16 cellular contexts compared by ENCODE assay signal in the genomic region with DNA sequence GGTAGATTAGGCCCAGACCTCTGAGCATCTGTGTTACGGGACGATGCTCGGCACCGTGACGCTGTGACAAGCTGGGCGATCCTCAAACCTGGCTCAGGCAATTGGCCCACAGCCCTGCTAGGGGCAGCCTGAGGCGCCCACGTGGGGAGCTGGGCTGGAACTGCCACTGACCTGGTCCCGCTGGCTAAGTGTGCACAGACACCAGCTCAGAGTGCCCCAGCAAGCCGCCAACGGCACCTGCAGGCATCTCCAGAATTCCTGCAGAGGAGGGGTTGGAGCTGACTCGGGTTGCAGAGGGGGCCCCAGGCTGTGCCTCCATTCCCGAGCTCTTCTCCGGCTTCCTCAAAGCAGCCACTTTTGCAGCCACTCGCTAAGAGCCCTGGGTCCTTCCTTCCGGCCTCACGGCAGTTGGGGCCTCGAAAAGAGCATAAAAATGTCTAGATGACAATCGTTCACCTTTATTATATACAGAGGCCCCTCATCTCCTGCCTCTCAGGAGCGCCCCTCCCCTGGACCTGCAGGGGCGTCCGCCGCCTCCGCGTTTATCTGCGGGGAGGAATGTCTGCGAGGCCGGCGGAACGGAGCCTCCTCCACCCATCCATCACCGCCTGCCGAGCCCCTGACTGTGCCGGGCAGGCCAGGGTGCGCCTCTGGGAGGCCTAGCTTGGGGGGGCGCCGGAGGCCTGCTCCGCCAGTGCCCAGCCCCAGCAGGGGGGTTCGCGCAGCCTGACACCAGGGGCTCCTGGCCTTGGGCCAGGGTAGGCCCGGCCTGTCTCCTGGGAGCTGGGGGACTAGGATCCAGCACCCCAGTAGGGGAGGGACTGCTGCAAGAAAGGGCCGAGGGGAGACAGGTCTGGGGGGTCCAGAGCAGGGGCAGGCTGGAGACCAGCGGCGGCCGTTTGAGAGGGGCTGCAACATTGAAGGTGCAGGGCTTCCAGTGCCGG.
DNase-seq lines count a peak whose midpoint lies in the region; TF ChIP-seq lines count a peak whose summit lies in the region.
"Had no signal": no experiment of that assay in that cellular context is flagged by ENCODE, and none has a peak within 500 bp of the region (broad histone marks: within the 10 kb centered on the region; RNA-seq: fewer than 3 reads in every experiment).

No MANE protein-coding gene starts in this region.

- no peaks in the 10 kb centered on the region for H3K4me1 ChIP-seq in Peyer's patch
- no peaks in the 10 kb centered on the region for H3K4me1 ChIP-seq in spleen
- H3K4me1 ChIP-seq: BLaER1 treated with 17β-estradiol and CSF1 and Interleukin-3, amounts not matched to agents 10 nM and 100 nM had no signal

- no peaks in the 10 kb centered on the region for H3K9me3 ChIP-seq in Peyer's patch
- peaks cover 0 to 14% (median 0%) of the 10 kb centered on the region in 8 donors for H3K9me3 ChIP-seq in spleen

- DNase-seq in activated CD8-positive, alpha-beta memory T cell treated with anti-CD3 and anti-CD28 coated beads for 24 hours = peak; percentile 45
- DNase-seq in activated CD8-positive, alpha-beta memory T cell treated with anti-CD3 and anti-CD28 coated beads, Interleukin-2, amount 50 U/mL, for 4 hours = no peak
- DNase-seq in Peyer's patch (peak in 2 of 3 donors; percentile 36 to 37), left kidney (ENCODE audit: low read depth, low spot score) (peak; percentile 92), spleen (peak; percentile 65), DMS114 treated with DMSO at 0.1 percent for 48 hours (lab: John Stamatoyannopoulos, UW; ENCODE audit: unreplicated experiment) (no peak), superior temporal gyrus (ENCODE audit: extremely low spot score) (no peak)
- DNase-seq in stimulated activated CD4-positive, alpha-beta T cell treated with anti-CD3 and anti-CD28 coated beads, Interleukin-15, amount 100 ng/mL, for 24 hours = no peak
- DNase-seq: activated gamma-delta T cell treated with Interleukin-2 at 50 U/mL for 16 hours, amniotic stem cell, cortex of kidney, MM.1S, NCI-H226, T-helper 9 cell had no signal

- H3K36me3 ChIP-seq in Peyer's patch (no peaks in the 10 kb centered on the region), spleen (no peaks in the 10 kb centered on the region)
- H3K36me3 ChIP-seq: BLaER1 treated with 17β-estradiol and CSF1 and Interleukin-3, amounts not matched to agents 10 nM and 100 nM had no signal

- H3K27ac ChIP-seq in Peyer's patch (no peak overlapping the region), spleen (no peak overlapping the region)
- H3K27ac ChIP-seq: BLaER1 treated with 17β-estradiol and CSF1 and Interleukin-3, amounts not matched to agents 10 nM and 100 nM; SK-N-MC had no signal

- H3K27me3 ChIP-seq in Peyer's patch (no peaks in the 10 kb centered on the region), spleen (replicated peaks in 1 of 7) (peaks cover 0 to 74% (median 11%) of the 10 kb centered on the region in 7 donors)
- H3K27me3 ChIP-seq: BLaER1 treated with 17β-estradiol and CSF1 and Interleukin-3, amounts not matched to agents 10 nM and 100 nM had no signal

- TF ChIP-seq POLR2A in Peyer's patch (IDR thresholded peaks at IDR 0.05) = no peak
- TF ChIP-seq POLR2A in spleen (IDR thresholded peaks at IDR 0.05) = no peak

- TF ChIP-seq CTCF in Peyer's patch (IDR thresholded peaks at IDR 0.05) (no peak), spleen (IDR thresholded peaks at IDR 0.05 in 8 of 11, conservative IDR thresholded peaks at IDR 0.05 in 3 of 11) (no peak)

- intact Hi-C loops in spleen (cut with DNase I; ENCODE audit: low total_unique reads) = no loop called here

- WGBS in spleen, 5 donors = 50 to 65% (median 53%) methylated on average over 31 to 45 of the region's 45 CpGs

- no peak overlapping the region for H3K4me3 ChIP-seq in Peyer's patch
- H3K4me3 ChIP-seq in spleen = no peak overlapping the region
- H3K4me3 ChIP-seq: BLaER1 treated with 17β-estradiol and CSF1 and Interleukin-3, amounts not matched to agents 10 nM and 100 nM; SK-N-MC had no signal

Comparison
In these comparisons a context has a peak if more than half of its experiments do, and no peak if none do; other contexts are left out.
1. DNase-seq: peak in activated CD8-positive, alpha-beta memory T cell treated with anti-CD3 and anti-CD28 coated beads for 24 hours (single experiment), Peyer's patch (2 of 3), left kidney (single experiment) and spleen (single experiment); none in activated CD8-positive, alpha-beta memory T cell treated with anti-CD3 and anti-CD28 coated beads, Interleukin-2, amount 50 U/mL, for 4 hours (single experiment), stimulated activated CD4-positive, alpha-beta T cell treated with anti-CD3 and anti-CD28 coated beads, Interleukin-15, amount 100 ng/mL, for 24 hours (single experiment), DMS114 treated with DMSO at 0.1 percent for 48 hours (single experiment) and superior temporal gyrus (single experiment).